19 cellular contexts compared by ENCODE assay signal in genomic region chr1:182197555-182197954, GRCh38.
DNase-seq lines count a peak whose midpoint lies in the region; ATAC-seq, FAIRE-seq and TF ChIP-seq lines count a peak whose summit lies in the region.
"Had no signal": no experiment of that assay in that cellular context is flagged by ENCODE, and none has a peak within 500 bp of the region (broad histone marks: within the 10 kb centered on the region; RNA-seq: fewer than 3 reads in every experiment).

No MANE protein-coding gene starts in this region.

- H3K27me3 ChIP-seq in heart right ventricle (no peaks in the 10 kb centered on the region), uterus (no peaks in the 10 kb centered on the region)
- H3K27me3 ChIP-seq: BLaER1 had no signal

- H3K36me3 Mint-ChIP-seq in activated T-helper 1 cell treated with anti-CD3 and anti-CD28 coated beads, Interleukin-12 subunit alpha, Interleukin-12 subunit beta, Interleukin-2, Interleukin-4 antibody, amounts not matched to agents 30 ng/mL and 10 ng/mL and 1 ng/mL, durations not matched to agents 14 hours and 24 hours and 36 hours (ENCODE audit: low read depth): no peaks in the 10 kb centered on the region
- H3K36me3 Mint-ChIP-seq in immature natural killer cell: no peaks in the 10 kb centered on the region
- H3K36me3 Mint-ChIP-seq: natural killer cell had no signal

- H3K9me3 Mint-ChIP-seq in activated T-helper 1 cell treated with anti-CD3 and anti-CD28 coated beads, Interleukin-12 subunit alpha, Interleukin-12 subunit beta, Interleukin-2, Interleukin-4 antibody, amounts not matched to agents 30 ng/mL and 10 ng/mL and 1 ng/mL, durations not matched to agents 14 hours and 24 hours and 36 hours: no peaks in the 10 kb centered on the region
- H3K9me3 Mint-ChIP-seq in immature natural killer cell: no peaks in the 10 kb centered on the region
- H3K9me3 Mint-ChIP-seq: activated B cell treated with CpG ODN at 0.5 μM for 24 hours, natural killer cell had no signal

- H3K36me3 ChIP-seq in heart right ventricle: no peaks in the 10 kb centered on the region
- H3K36me3 ChIP-seq in uterus: no peaks in the 10 kb centered on the region
- H3K36me3 ChIP-seq: BLaER1 had no signal

- ATAC-seq in heart right ventricle: peak in 7 of 8 donors; percentile 11 to 88 (median 43)
- ATAC-seq in sciatic nerve: peak; percentile 87
- ATAC-seq: natural killer cell had no signal

- H3K4me3 Mint-ChIP-seq in activated T-helper 1 cell treated with anti-CD3 and anti-CD28 coated beads, Interleukin-12 subunit alpha, Interleukin-12 subunit beta, Interleukin-2, Interleukin-4 antibody, amounts not matched to agents 30 ng/mL and 10 ng/mL and 1 ng/mL, durations not matched to agents 14 hours and 24 hours and 36 hours: no peak overlapping the region
- H3K4me3 Mint-ChIP-seq in immature natural killer cell: no peak overlapping the region
- H3K4me3 Mint-ChIP-seq: activated B cell treated with CpG ODN at 0.5 μM for 24 hours, natural killer cell had no signal

- intact Hi-C loops in heart right ventricle (cut with DNase I): loop anchor here in 3 of 10 donors (5.0 to 10.0 kb wide), 3 partner anchors 53 to 200 kb away; no protein-coding TSS in a partner anchor
- intact Hi-C loops in sciatic nerve (cut with DNase I): no loop called here
- intact Hi-C loops in uterus (cut with DNase I; ENCODE audit: low total_unique reads): no loop called here
- intact Hi-C loops in activated T-helper 1 cell treated with anti-CD3 and anti-CD28 coated beads, Interleukin-12 subunit alpha, Interleukin-12 subunit beta, Interleukin-2, Interleukin-4 antibody, amounts not matched to agents 30 ng/mL and 10 ng/mL and 1 ng/mL, durations not matched to agents 14 hours and 24 hours and 36 hours (cut with micrococcal nuclease): loop anchor here (5.0 kb wide), 1 partner anchor 55 kb away; no protein-coding TSS in a partner anchor

- peaks cover 11% of the 10 kb centered on the region for H3K27me3 Mint-ChIP-seq in activated T-helper 1 cell treated with anti-CD3 and anti-CD28 coated beads, Interleukin-12 subunit alpha, Interleukin-12 subunit beta, Interleukin-2, Interleukin-4 antibody, amounts not matched to agents 30 ng/mL and 10 ng/mL and 1 ng/mL, durations not matched to agents 14 hours and 24 hours and 36 hours (ENCODE audit: insufficient read depth)
- H3K27me3 Mint-ChIP-seq in immature natural killer cell (ENCODE audit: low read depth in 3 of 3): peaks cover 3 to 8% (median 4%) of the 10 kb centered on the region in 3 donors

- H3K4me3 ChIP-seq in heart right ventricle (no peak overlapping the region), uterus (no peak overlapping the region)
- H3K4me3 ChIP-seq: BLaER1, GM23248, lung had no signal

- no peak for TF ChIP-seq CTCF in heart right ventricle (IDR thresholded peaks at IDR 0.05)
- no peak for TF ChIP-seq CTCF in uterus (IDR thresholded peaks at IDR 0.05)
- no peak for TF ChIP-seq CTCF in D721Med (IDR thresholded peaks at IDR 0.05; ENCODE audit: insufficient read depth, missing control alignments)

- no peak for TF ChIP-seq POLR2A in uterus (IDR thresholded peaks at IDR 0.05)

- 47 to 68% methylated on average over 3 of the region's 3 CpGs for WGBS in heart right ventricle, 2 donors

- H3K4me1 Mint-ChIP-seq in activated T-helper 1 cell treated with anti-CD3 and anti-CD28 coated beads, Interleukin-12 subunit alpha, Interleukin-12 subunit beta, Interleukin-2, Interleukin-4 antibody, amounts not matched to agents 30 ng/mL and 10 ng/mL and 1 ng/mL, durations not matched to agents 14 hours and 24 hours and 36 hours (ENCODE audit: low read depth): no peaks in the 10 kb centered on the region
- peaks cover 7 to 8% of the 10 kb centered on the region in 2 donors for H3K4me1 Mint-ChIP-seq in immature natural killer cell
- H3K4me1 Mint-ChIP-seq: activated B cell treated with CpG ODN at 0.5 μM for 24 hours had no signal

- H3K27ac Mint-ChIP-seq in activated T-helper 1 cell treated with anti-CD3 and anti-CD28 coated beads, Interleukin-12 subunit alpha, Interleukin-12 subunit beta, Interleukin-2, Interleukin-4 antibody, amounts not matched to agents 30 ng/mL and 10 ng/mL and 1 ng/mL, durations not matched to agents 14 hours and 24 hours and 36 hours: no peak overlapping the region
- H3K27ac Mint-ChIP-seq in immature natural killer cell: no peak overlapping the region
- H3K27ac Mint-ChIP-seq: activated B cell treated with CpG ODN at 0.5 μM for 24 hours, natural killer cell had no signal

- DNase-seq in DMS153 (lab: John Stamatoyannopoulos, UW) (peak; percentile 35), DMS153 treated with DMSO at 0.1 percent for 48 hours (lab: John Stamatoyannopoulos, UW; ENCODE audit: unreplicated experiment) (no peak), heart right ventricle (peak in 1 of 2 donors; percentile 15), sciatic nerve (ENCODE audit: low spot score) (no peak), uterus (peak; percentile 40 to 69), D721Med (ENCODE audit: insufficient read length, low spot score) (no peak), immature natural killer cell (no peak)
- no peak for DNase-seq in activated T-helper 1 cell treated with anti-CD3 and anti-CD28 coated beads, Interleukin-12 subunit alpha, Interleukin-12 subunit beta, Interleukin-2, Interleukin-4 antibody, amounts not matched to agents 30 ng/mL and 10 ng/mL and 1 ng/mL, durations not matched to agents 14 hours and 24 hours and 36 hours (ENCODE audit: low spot score)
- DNase-seq: 8988T; activated B cell treated with CpG ODN at 0.5 μM for 24 hours; activated CD8-positive, alpha-beta memory T cell treated with anti-CD3 and anti-CD28 coated beads for 24 hours; activated effector memory CD4-positive, alpha-beta T cell treated with Interleukin-2 at 50 U/mL for 16 hours; natural killer cell; NCI-H1436 treated with DMSO at 0.1 percent for 48 hours; SHP77 had no signal

- H3K27ac ChIP-seq in heart right ventricle (peak overlapping the region in 5 of 10 donors; percentile 4 to 70 (median 32)), uterus (peak overlapping the region; percentile 67 to 69)
- H3K27ac ChIP-seq: BLaER1, GM23248 had no signal

- H3K4me1 ChIP-seq in heart right ventricle: peaks cover 0 to 36% (median 12%) of the 10 kb centered on the region in 9 donors
- H3K4me1 ChIP-seq in uterus: no peaks in the 10 kb centered on the region
- H3K4me1 ChIP-seq: BLaER1 had no signal

- no peaks in the 10 kb centered on the region for H3K9me3 ChIP-seq in heart right ventricle
- no peaks in the 10 kb centered on the region for H3K9me3 ChIP-seq in uterus
- H3K9me3 ChIP-seq: BLaER1 had no signal

- no peak for FAIRE-seq in D721Med (lab: Jason Lieb, UNC)
- FAIRE-seq: frontal cortex had no signal

Comparison
In these comparisons a context has a peak if more than half of its experiments do, and no peak if none do; other contexts are left out.
1. DNase-seq: peak in DMS153 (single experiment) and uterus (2 of 2); none in DMS153 treated with DMSO at 0.1 percent for 48 hours (single experiment), sciatic nerve (single experiment), activated T-helper 1 cell treated with anti-CD3 and anti-CD28 coated beads, Interleukin-12 subunit alpha, Interleukin-12 subunit beta, Interleukin-2, Interleukin-4 antibody, amounts not matched to agents 30 ng/mL and 10 ng/mL and 1 ng/mL, durations not matched to agents 14 hours and 24 hours and 36 hours (single experiment), D721Med (single experiment) and immature natural killer cell (0 of 3).